ENCODE assay signal across 8 cellular contexts in genomic region chr12:90945070-90945649, GRCh38. TPM values are rescaled to one million over a fixed set of nuclear protein-coding genes. Genes with fewer than 3 reads are reported as not detected.
DNase-seq lines count a peak whose midpoint lies in the region; ATAC-seq and TF ChIP-seq lines count a peak whose summit lies in the region.

No MANE protein-coding gene starts in this region.

- H3K36me3 ChIP-seq in DOHH2 (ENCODE audit: control insufficient read depth, low read length) (no peaks in the 10 kb centered on the region), transverse colon (no peaks in the 10 kb centered on the region)

- peaks cover 2% of the 10 kb centered on the region; the same call in 1 of the 2 replicates for H3K27me3 ChIP-seq in DOHH2 (ENCODE audit: control insufficient read depth, low read length)
- no peaks in the 10 kb centered on the region for H3K27me3 ChIP-seq in HL-60 (ENCODE audit: insufficient read depth, poor library complexity, severe bottlenecking)
- no peaks in the 10 kb centered on the region for H3K27me3 ChIP-seq in transverse colon

- no peak overlapping the region for H3K4me2 ChIP-seq in DOHH2 (ENCODE audit: low read length)

- no peak for TF ChIP-seq POLR2A in transverse colon (IDR thresholded peaks at IDR 0.05)

- POLR2A ChIA-PET in RWPE1 (lab: Yijun Ruan, JAX; ENCODE audit: low non-redundant PET), result no interaction called here

- H3F3A ChIP-seq in DOHH2 (ENCODE audit: control insufficient read depth, insufficient read depth), result no peaks in the 10 kb centered on the region

- in situ Hi-C loops in transverse colon (cut with MboI; ENCODE audit: low pct_ligation_motif_present in 1 of 4, low pct_unique_long_range_greater_than_20kb in 1 of 4, low sequenced_read_pairs in 3 of 4), result loop anchor here in 1 of 4 donors (25.0 kb wide), 1 partner anchor 1383 kb away; no protein-coding TSS in a partner anchor

- DNase-seq in HL-60 (ENCODE audit: low read depth in 1 of 2, low spot score in 1 of 2), result no peak
- peak; percentile 18 for DNase-seq in RWPE1 (ENCODE audit: low spot score)
- DNase-seq in fibroblast of peridontal ligament (ENCODE audit: extremely low read depth), result peak; percentile 62
- DNase-seq in transverse colon, result no peak
- DNase-seq in activated effector memory CD4-positive, alpha-beta T cell treated with anti-CD3 and anti-CD28 coated beads, Interleukin-2, amount 50 U/mL, for 16 hours, result no peak
- no peak for DNase-seq in HuH-7 (ENCODE audit: low spot score)

- no peaks in the 10 kb centered on the region for H4K20me1 ChIP-seq in DOHH2 (ENCODE audit: control insufficient read depth, insufficient read depth, low read depth, low read length)

- peak; percentile 81 for ATAC-seq in GM21360 (IDR thresholded peaks at IDR 0.05; ENCODE audit: unreplicated experiment)

- TF ChIP-seq CTCF in DOHH2 (IDR thresholded peaks at IDR 0.05; ENCODE audit: low read depth, low read length, poor library complexity, severe bottlenecking) (peak; percentile 56), HL-60 (IDR thresholded peaks at IDR 0.05; ENCODE audit: insufficient read depth, low read length) (peak; percentile 35), RWPE1 (conservative IDR thresholded peaks at IDR 0.05; ENCODE audit: low read depth) (peak; percentile 74), transverse colon (IDR thresholded peaks at IDR 0.05) (peak; percentile 25 to 51 (median 39))

- no peaks in the 10 kb centered on the region for H3K79me2 ChIP-seq in DOHH2 (ENCODE audit: control insufficient read depth, low read length)

- no peak for TF ChIP-seq EP300 in transverse colon (IDR thresholded peaks at IDR 0.05; ENCODE audit: low read depth)

- 44 to 54% methylated on average over 1 of the region's 1 CpG for WGBS in transverse colon (ENCODE audit: low coverage in 1 of 2), 2 donors

- intact Hi-C loops in transverse colon (cut with DNase I; ENCODE audit: low total_unique reads), result no loop called here

- H3K9me3 ChIP-seq in DOHH2 (ENCODE audit: control insufficient read depth, insufficient read depth, low read length) (no peaks in the 10 kb centered on the region), transverse colon (no peaks in the 10 kb centered on the region)

- H3K4me3 ChIP-seq in DOHH2 (ENCODE audit: low read length) (no peak overlapping the region), HL-60 (replicated peaks; ENCODE audit: insufficient read depth, low read length) (no peak overlapping the region), transverse colon (no peak overlapping the region)

- no peaks in the 10 kb centered on the region for H3K4me1 ChIP-seq in DOHH2 (ENCODE audit: control insufficient read depth, low read length)
- H3K4me1 ChIP-seq in transverse colon, result no peaks in the 10 kb centered on the region

- H3K27ac ChIP-seq in DOHH2 (ENCODE audit: low read depth, low read length) (no peak overlapping the region), HL-60 (replicated peaks) (no peak overlapping the region), RWPE1 (no peak overlapping the region), transverse colon (no peak overlapping the region)

- no peaks in the 10 kb centered on the region for H3K9me2 ChIP-seq in DOHH2 (replicated peaks; ENCODE audit: control insufficient read depth, low read length)

- CTCF ChIA-PET in RWPE1 (lab: Yijun Ruan, JAX), result interaction anchor here (0.6 to 1.3 kb wide), 7 partner anchors 14 to 1974 kb away, joined by 3 to 4 read pairs (median 3); no protein-coding TSS in a partner anchor

RNA-seq across cellular contexts. Expression of gene CCER1, which starts 9.8 kb away (rescaled TPM):
- total RNA-seq in transverse colon, result not detected

RNA-seq across cellular contexts. Expression of gene EPYC, which starts 59.6 kb away (rescaled TPM):
- not detected for total RNA-seq in transverse colon

Comparison
In these comparisons a context has a peak if more than half of its experiments do, and no peak if none do; other contexts are left out.
1. DNase-seq: peak in RWPE1 (single experiment) and fibroblast of peridontal ligament (single experiment); none in HL-60 (0 of 2), transverse colon (single experiment), activated effector memory CD4-positive, alpha-beta T cell treated with anti-CD3 and anti-CD28 coated beads, Interleukin-2, amount 50 U/mL, for 16 hours (single experiment) and HuH-7 (single experiment).
2. Peak in every context shown above with its lines, with median percentiles within 50 percentile points of each other: CTCF ChIP-seq.